ENCODE assay signal across 10 cellular contexts in genomic region chr10:92849576-92850090, GRCh38. TPM values are rescaled to one million over a fixed set of nuclear protein-coding genes. Genes with fewer than 3 reads are reported as not detected.
DNase-seq lines count a peak whose midpoint lies in the region; TF ChIP-seq lines count a peak whose summit lies in the region.
"Had no signal": no experiment of that assay in that cellular context is flagged by ENCODE, and none has a peak within 500 bp of the region (broad histone marks: within the 10 kb centered on the region; RNA-seq: fewer than 3 reads in every experiment).

No MANE protein-coding gene starts in this region.

- H4K20me1 ChIP-seq in KMS-11 (ENCODE audit: insufficient read depth) = no peaks in the 10 kb centered on the region

- H3K27me3 ChIP-seq in CD8-positive, alpha-beta memory T cell (ENCODE audit: insufficient read depth, low read length, poor library complexity, severe bottlenecking) = no peaks in the 10 kb centered on the region
- no peaks in the 10 kb centered on the region for H3K27me3 ChIP-seq in KMS-11 (ENCODE audit: insufficient read depth, low read depth)

- peak overlapping the region; percentile 84 to 91 (median 87) for H3K4me3 Mint-ChIP-seq in CD8-positive, alpha-beta memory T cell
- H3K4me3 Mint-ChIP-seq in brain = peak overlapping the region; percentile 88 to 97 (median 94)
- H3K4me3 Mint-ChIP-seq in nephron = peak overlapping the region; percentile 88 to 93 (median 93)

- POLR2A ChIA-PET in CD8-positive, alpha-beta memory T cell (lab: Charles Lee) = interaction anchor here (1.2 kb wide), 1 partner anchor 10 kb away, joined by 3 read pairs; no protein-coding TSS in a partner anchor

- H3K27ac Mint-ChIP-seq in CD8-positive, alpha-beta memory T cell = peak overlapping the region; percentile 74 to 92 (median 84)
- peak overlapping the region; percentile 87 to 96 (median 92) for H3K27ac Mint-ChIP-seq in brain
- peak overlapping the region; percentile 61 to 92 (median 78) for H3K27ac Mint-ChIP-seq in nephron

- H3K4me1 Mint-ChIP-seq in CD8-positive, alpha-beta memory T cell = peaks cover 18 to 40% (median 35%) of the 10 kb centered on the region in 3 donors
- H3K4me1 Mint-ChIP-seq in brain (peaks cover 20% of the 10 kb centered on the region), nephron (peaks cover 19% of the 10 kb centered on the region)

- H3K4me2 ChIP-seq in KMS-11 = peak overlapping the region; percentile 80

- peak overlapping the region; percentile 88; the same call in 1 of the 2 replicates for H3K9ac ChIP-seq in KMS-11

- CTCF ChIA-PET in CD8-positive, alpha-beta memory T cell (lab: Charles Lee) = interaction anchor here (2.0 to 3.6 kb wide), 2 partner anchors 7 to 11 kb away, joined by 13 to 16 read pairs; no protein-coding TSS in a partner anchor

- no peaks in the 10 kb centered on the region for H3K27me3 Mint-ChIP-seq in CD8-positive, alpha-beta memory T cell
- H3K27me3 Mint-ChIP-seq in brain (peaks cover 5% of the 10 kb centered on the region), nephron (ENCODE audit: low read depth) (no peaks in the 10 kb centered on the region)

- TF ChIP-seq CTCF in KMS-11 (conservative IDR thresholded peaks at IDR 0.05; ENCODE audit: low read depth, low read length) (no peak), brain (conservative IDR thresholded peaks at IDR 0.05) (no peak), nephron (IDR thresholded peaks at IDR 0.05; ENCODE audit: unreplicated experiment in 3 of 3) (no peak)

- H3K79me2 ChIP-seq in KMS-11 (ENCODE audit: insufficient read depth, low read depth) = no peaks in the 10 kb centered on the region

- H3K27ac ChIP-seq in CD8-positive, alpha-beta memory T cell (ENCODE audit: low read depth, low read length) = no peak overlapping the region
- H3K27ac ChIP-seq in KMS-11 = peak overlapping the region; percentile 79; the same call in 1 of the 2 replicates

- H3K9me3 ChIP-seq in CD8-positive, alpha-beta memory T cell (ENCODE audit: low read length) = no peaks in the 10 kb centered on the region

- peak overlapping the region; percentile 72 for H3K4me3 ChIP-seq in CD8-positive, alpha-beta memory T cell (ENCODE audit: low read length)
- H3K4me3 ChIP-seq in KMS-11 (IDR thresholded peaks at IDR 0.05; ENCODE audit: insufficient read depth, low read depth, low read length) = no peak overlapping the region

- peaks cover 0 to 1% (median 0%) of the 10 kb centered on the region in 3 donors for H3K36me3 Mint-ChIP-seq in CD8-positive, alpha-beta memory T cell
- H3K36me3 Mint-ChIP-seq in brain = peaks cover 35% of the 10 kb centered on the region
- peaks cover 5% of the 10 kb centered on the region for H3K36me3 Mint-ChIP-seq in nephron (ENCODE audit: low read depth)

- H3K4me1 ChIP-seq in CD8-positive, alpha-beta memory T cell (ENCODE audit: insufficient read depth, low read length) = peaks cover 13% of the 10 kb centered on the region
- H3K4me1 ChIP-seq in KMS-11 (ENCODE audit: low read depth, poor library complexity, severe bottlenecking) = peaks cover 44% of the 10 kb centered on the region

- H2AFZ ChIP-seq in KMS-11 (ENCODE audit: low read depth) = peak overlapping the region; percentile 88

- no peaks in the 10 kb centered on the region for H3K9me3 Mint-ChIP-seq in CD8-positive, alpha-beta memory T cell
- H3K9me3 Mint-ChIP-seq in brain = peaks cover 3 to 6% (median 4%) of the 10 kb centered on the region in 5 experiments
- peaks cover 4% of the 10 kb centered on the region for H3K9me3 Mint-ChIP-seq in nephron

- DNase-seq in CD8-positive, alpha-beta memory T cell = no peak
- no peak for DNase-seq in effector CD8-positive, alpha-beta T cell (lab: John Stamatoyannopoulos, UW)
- DNase-seq in NCI-H1694 (lab: John Stamatoyannopoulos, UW) (no peak), cerebellar cortex (ENCODE audit: low spot score) (no peak)
- DNase-seq in activated CD4-positive, CD25-positive, alpha-beta regulatory T cell (lab: John Stamatoyannopoulos, UW) = no peak
- DNase-seq: NCI-H510A; stimulated activated CD4-positive, alpha-beta T cell treated with anti-CD3 and anti-CD28 coated beads, Interleukin-15, amount 100 ng/mL, for 24 hours had no signal

- H3K36me3 ChIP-seq in CD8-positive, alpha-beta memory T cell (ENCODE audit: insufficient read depth, low read length) = no peaks in the 10 kb centered on the region
- no peaks in the 10 kb centered on the region for H3K36me3 ChIP-seq in KMS-11 (ENCODE audit: insufficient read depth)

RNA-seq across cellular contexts. Expression of gene EXOC6, which starts 1.3 kb away (rescaled TPM):
- total RNA-seq in CD8-positive, alpha-beta memory T cell = 10 to 100 TPM; 10.6 to 10.9 TPM
- 7.3 TPM for polyA plus RNA-seq in CD8-positive, alpha-beta memory T cell
- polyA plus RNA-seq in brain (ENCODE audit: insufficient read depth, low read depth, low replicate concordance) = 9.9 TPM
